Comparison of ENCODE assay signal across 1 cellular context in genomic region chr7:151697942-151698341, GRCh38.
TF ChIP-seq lines count a peak whose summit lies in the region.

No MANE protein-coding gene starts in this region.

TF ChIP-seq in IMR-90, 13 proteins besides CTCF, POLR2A, EP300 and RAD21 (continued from another document):
- TF ChIP-seq BHLHE40 (IDR thresholded peaks at IDR 0.05; ENCODE audit: low read depth, low read length), result no peak
- no peak for TF ChIP-seq CEBPB (IDR thresholded peaks at IDR 0.05; ENCODE audit: low read depth, low read length)
- no peak for TF ChIP-seq FOS (IDR thresholded peaks at IDR 0.05; ENCODE audit: low read depth, low read length)
